11 cellular contexts compared by ENCODE assay signal in the genomic region with DNA sequence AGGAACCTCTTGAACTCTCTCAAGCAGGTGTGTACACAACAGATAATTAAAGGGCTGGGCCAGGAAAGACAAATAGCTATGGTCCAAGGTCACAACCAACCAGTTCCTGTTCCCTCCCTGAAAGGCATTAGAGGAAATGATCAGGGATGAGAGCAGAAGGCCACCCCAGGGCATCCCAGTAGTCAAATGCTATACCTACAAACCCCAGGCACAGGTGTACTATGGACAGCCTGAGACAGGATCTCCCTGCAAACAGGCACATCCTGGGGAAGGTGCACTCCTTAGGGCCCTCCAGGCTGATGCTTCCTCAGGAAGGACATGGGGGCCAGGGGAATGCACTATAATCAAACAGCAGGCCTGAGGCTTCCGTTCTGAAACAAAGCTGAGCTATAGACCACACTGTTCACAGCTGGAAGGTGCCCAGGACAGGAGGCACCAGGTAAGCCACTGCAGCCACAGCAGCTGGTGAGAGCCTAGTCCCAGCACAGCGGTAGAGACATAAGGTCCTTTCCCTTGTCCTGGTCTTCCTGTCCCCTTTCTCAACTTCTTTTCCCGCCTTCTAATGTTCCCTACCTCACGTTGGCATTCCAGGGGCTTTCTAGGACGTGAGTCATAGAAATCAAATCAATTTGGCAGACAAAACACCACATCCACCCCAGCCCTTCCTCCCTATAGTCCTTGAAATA. TPM values are rescaled to one million over a fixed set of nuclear protein-coding genes. Genes with fewer than 3 reads are reported as not detected.
DNase-seq lines count a peak whose midpoint lies in the region; ATAC-seq lines count a peak whose summit lies in the region.
"Had no signal": no experiment of that assay in that cellular context is flagged by ENCODE, and none has a peak within 500 bp of the region (broad histone marks: within the 10 kb centered on the region; RNA-seq: fewer than 3 reads in every experiment).

No MANE protein-coding gene starts in this region.

- peaks cover 18% of the 10 kb centered on the region for H3K36me3 ChIP-seq in CD4-positive, alpha-beta memory T cell (ENCODE audit: insufficient read depth, low read length)

- peaks cover 22 to 36% (median 30%) of the 10 kb centered on the region in 4 donors for H3K4me1 Mint-ChIP-seq in CD4-positive, alpha-beta memory T cell
- H3K4me1 Mint-ChIP-seq in activated CD4-positive, alpha-beta T cell treated with anti-CD3 and anti-CD28 coated beads, Interleukin-2, amount 10 ng/mL, durations not matched to agents 7 days and 5 days: peaks cover 21% of the 10 kb centered on the region
- H3K4me1 Mint-ChIP-seq in activated CD8-positive, alpha-beta T cell treated with anti-CD3 and anti-CD28 coated beads, Interleukin-2, amount 10 ng/mL, durations not matched to agents 7 days and 5 days (ENCODE audit: low read depth): peaks cover 13% of the 10 kb centered on the region

- H3K4me3 Mint-ChIP-seq in CD4-positive, alpha-beta memory T cell: no peak overlapping the region
- H3K4me3 Mint-ChIP-seq in activated CD4-positive, alpha-beta T cell treated with anti-CD3 and anti-CD28 coated beads, Interleukin-2, amount 10 ng/mL, durations not matched to agents 7 days and 5 days: no peak overlapping the region
- H3K4me3 Mint-ChIP-seq in activated CD8-positive, alpha-beta T cell treated with anti-CD3 and anti-CD28 coated beads, Interleukin-2, amount 10 ng/mL, durations not matched to agents 7 days and 5 days: no peak overlapping the region

- H3K27me3 ChIP-seq in CD4-positive, alpha-beta memory T cell (ENCODE audit: insufficient read depth, low read length): no peaks in the 10 kb centered on the region

- no peak overlapping the region for H3K4me3 ChIP-seq in CD4-positive, alpha-beta memory T cell (ENCODE audit: low read length in 2 of 2)

- no peak for ATAC-seq in activated CD8-positive, alpha-beta T cell treated with anti-CD3 and anti-CD28 coated beads, Interleukin-2, amount 10 ng/mL, durations not matched to agents 7 days and 5 days

- intact Hi-C loops in CD4-positive, alpha-beta memory T cell (cut with micrococcal nuclease): no loop called here

- H3K9me3 Mint-ChIP-seq in CD4-positive, alpha-beta memory T cell: no peaks in the 10 kb centered on the region
- no peaks in the 10 kb centered on the region for H3K9me3 Mint-ChIP-seq in activated CD4-positive, alpha-beta T cell treated with anti-CD3 and anti-CD28 coated beads, Interleukin-2, amount 10 ng/mL, durations not matched to agents 7 days and 5 days
- H3K9me3 Mint-ChIP-seq in activated CD8-positive, alpha-beta T cell treated with anti-CD3 and anti-CD28 coated beads, Interleukin-2, amount 10 ng/mL, durations not matched to agents 7 days and 5 days (ENCODE audit: insufficient read depth): no peaks in the 10 kb centered on the region

- POLR2A ChIA-PET in CD4-positive, alpha-beta memory T cell (lab: Charles Lee; ENCODE audit: partially characterized antibody): interaction anchor here (0.6 kb wide), 1 partner anchor 13 kb away, joined by 3 read pairs; a partner anchor contains a TSS
- POLR2A ChIA-PET in activated CD4-positive, alpha-beta T cell treated with anti-CD3 and anti-CD28 coated beads, Interleukin-2, amount 10 ng/mL, durations not matched to agents 7 days and 5 days (lab: Charles Lee): no interaction called here
- POLR2A ChIA-PET in activated CD8-positive, alpha-beta T cell treated with anti-CD3 and anti-CD28 coated beads, Interleukin-2, amount 10 ng/mL, durations not matched to agents 7 days and 5 days (lab: Charles Lee): no interaction called here

- no peak overlapping the region for H3K27ac ChIP-seq in CD4-positive, alpha-beta memory T cell (ENCODE audit: low read depth, low read length)

- no peaks in the 10 kb centered on the region for H3K9me3 ChIP-seq in CD4-positive, alpha-beta memory T cell (ENCODE audit: control insufficient read depth in 1 of 2, low read length in 2 of 2)

- H3K27ac Mint-ChIP-seq in CD4-positive, alpha-beta memory T cell: peak overlapping the region in 6 of 7 donors; percentile 19 to 83 (median 46)
- H3K27ac Mint-ChIP-seq in activated CD4-positive, alpha-beta T cell treated with anti-CD3 and anti-CD28 coated beads, Interleukin-2, amount 10 ng/mL, durations not matched to agents 7 days and 5 days: no peak overlapping the region
- H3K27ac Mint-ChIP-seq in activated CD8-positive, alpha-beta T cell treated with anti-CD3 and anti-CD28 coated beads, Interleukin-2, amount 10 ng/mL, durations not matched to agents 7 days and 5 days: no peak overlapping the region

- H3K27me3 Mint-ChIP-seq in CD4-positive, alpha-beta memory T cell: no peaks in the 10 kb centered on the region
- H3K27me3 Mint-ChIP-seq in activated CD4-positive, alpha-beta T cell treated with anti-CD3 and anti-CD28 coated beads, Interleukin-2, amount 10 ng/mL, durations not matched to agents 7 days and 5 days: no peaks in the 10 kb centered on the region
- H3K27me3 Mint-ChIP-seq in activated CD8-positive, alpha-beta T cell treated with anti-CD3 and anti-CD28 coated beads, Interleukin-2, amount 10 ng/mL, durations not matched to agents 7 days and 5 days (ENCODE audit: low read depth): no peaks in the 10 kb centered on the region

- no peak for DNase-seq in CD4-positive, alpha-beta memory T cell
- DNase-seq in NCI-H2196 (lab: John Stamatoyannopoulos, UW; ENCODE audit: unreplicated experiment) (peak; percentile 79), dermis blood vessel endothelial cell (peak; percentile 84), lung microvascular endothelial cell (ENCODE audit: low read depth in 2 of 2) (peak; percentile 71 to 78)
- DNase-seq in activated CD4-positive, alpha-beta T cell treated with anti-CD3 and anti-CD28 coated beads, Interleukin-2, amount 10 ng/mL, durations not matched to agents 7 days and 5 days: no peak
- no peak for DNase-seq in activated CD4-positive, alpha-beta T cell treated with anti-CD3 and anti-CD28 coated beads for 4 hours
- DNase-seq in activated naive CD4-positive, alpha-beta T cell treated with anti-CD3 and anti-CD28 coated beads, Interleukin-2, amount 50 U/mL, for 16 hours: no peak
- DNase-seq in activated CD8-positive, alpha-beta T cell treated with anti-CD3 and anti-CD28 coated beads, Interleukin-2, amount 10 ng/mL, durations not matched to agents 7 days and 5 days: no peak
- DNase-seq: activated CD4-positive, CD25-positive, alpha-beta regulatory T cell; C1 segment of cervical spinal cord; effector CD4-positive, alpha-beta T cell had no signal

- peaks cover 7% of the 10 kb centered on the region for H3K4me1 ChIP-seq in CD4-positive, alpha-beta memory T cell (ENCODE audit: insufficient read depth, low read length)

- CTCF ChIA-PET in CD4-positive, alpha-beta memory T cell (lab: Charles Lee; ENCODE audit: partially characterized antibody): no interaction called here
- CTCF ChIA-PET in activated CD4-positive, alpha-beta T cell treated with anti-CD3 and anti-CD28 coated beads, Interleukin-2, amount 10 ng/mL, durations not matched to agents 7 days and 5 days (lab: Charles Lee): interaction anchor here (0.6 to 1.5 kb wide), 2 partner anchors 11 to 369 kb away, joined by 4 to 7 read pairs; no protein-coding TSS in a partner anchor
- CTCF ChIA-PET in activated CD8-positive, alpha-beta T cell treated with anti-CD3 and anti-CD28 coated beads, Interleukin-2, amount 10 ng/mL, durations not matched to agents 7 days and 5 days (lab: Charles Lee): interaction anchor here (0.9 kb wide), 1 partner anchor 404 kb away, joined by 3 read pairs; no protein-coding TSS in a partner anchor

- H3K36me3 Mint-ChIP-seq in CD4-positive, alpha-beta memory T cell: peaks cover 44 to 75% of the 10 kb centered on the region in 2 donors
- H3K36me3 Mint-ChIP-seq in activated CD4-positive, alpha-beta T cell treated with anti-CD3 and anti-CD28 coated beads, Interleukin-2, amount 10 ng/mL, durations not matched to agents 7 days and 5 days (ENCODE audit: low read depth): peaks cover 66% of the 10 kb centered on the region
- H3K36me3 Mint-ChIP-seq in activated CD8-positive, alpha-beta T cell treated with anti-CD3 and anti-CD28 coated beads, Interleukin-2, amount 10 ng/mL, durations not matched to agents 7 days and 5 days (ENCODE audit: low read depth): peaks cover 72% of the 10 kb centered on the region

RNA-seq across cellular contexts. Expression of a gene that starts 13.3 kb away (rescaled TPM):
- total RNA-seq in CD4-positive, alpha-beta memory T cell: 10 to 100 TPM; 91.8 to 96.6 TPM
- polyA plus RNA-seq in CD4-positive, alpha-beta memory T cell: 10 to 100 TPM; 27.0 to 41.3 TPM
- 98.3 and 107 TPM in 2 replicates for total RNA-seq in dermis blood vessel endothelial cell
- total RNA-seq in lung microvascular endothelial cell: 55.4 and 63.3 TPM in 2 replicates
- total RNA-seq in activated CD4-positive, alpha-beta T cell treated with anti-CD3 and anti-CD28 coated beads, Interleukin-2, amount 10 ng/mL, durations not matched to agents 7 days and 5 days: 100 to 1,000 TPM; 121 to 129 TPM
- total RNA-seq in activated CD8-positive, alpha-beta T cell treated with anti-CD3 and anti-CD28 coated beads, Interleukin-2, amount 10 ng/mL, durations not matched to agents 7 days and 5 days: 10 to 100 TPM; 96.9 to 98.3 TPM

Comparison
In these comparisons a context has a peak if more than half of its experiments do, and no peak if none do; other contexts are left out.
1. DNase-seq: peak in NCI-H2196 (single experiment), dermis blood vessel endothelial cell (single experiment) and lung microvascular endothelial cell (2 of 2); none in CD4-positive, alpha-beta memory T cell (0 of 5), activated CD4-positive, alpha-beta T cell treated with anti-CD3 and anti-CD28 coated beads, Interleukin-2, amount 10 ng/mL, durations not matched to agents 7 days and 5 days (single experiment), activated CD4-positive, alpha-beta T cell treated with anti-CD3 and anti-CD28 coated beads for 4 hours (0 of 2), activated naive CD4-positive, alpha-beta T cell treated with anti-CD3 and anti-CD28 coated beads, Interleukin-2, amount 50 U/mL, for 16 hours (single experiment) and activated CD8-positive, alpha-beta T cell treated with anti-CD3 and anti-CD28 coated beads, Interleukin-2, amount 10 ng/mL, durations not matched to agents 7 days and 5 days (single experiment).
2. H3K27ac Mint-ChIP-seq: peak in CD4-positive, alpha-beta memory T cell (6 of 7); none in activated CD4-positive, alpha-beta T cell treated with anti-CD3 and anti-CD28 coated beads, Interleukin-2, amount 10 ng/mL, durations not matched to agents 7 days and 5 days (single experiment) and activated CD8-positive, alpha-beta T cell treated with anti-CD3 and anti-CD28 coated beads, Interleukin-2, amount 10 ng/mL, durations not matched to agents 7 days and 5 days (single experiment).